1 cellular context compared by ENCODE assay signal in genomic region chr20:34706022-34706875, GRCh38.
TF ChIP-seq lines count a peak whose summit lies in the region.

No MANE protein-coding gene starts in this region.

TF ChIP-seq in SK-N-SH, 30 proteins besides CTCF, POLR2A, EP300 and RAD21 (continued from another document):
- TF ChIP-seq, protein P1, sequence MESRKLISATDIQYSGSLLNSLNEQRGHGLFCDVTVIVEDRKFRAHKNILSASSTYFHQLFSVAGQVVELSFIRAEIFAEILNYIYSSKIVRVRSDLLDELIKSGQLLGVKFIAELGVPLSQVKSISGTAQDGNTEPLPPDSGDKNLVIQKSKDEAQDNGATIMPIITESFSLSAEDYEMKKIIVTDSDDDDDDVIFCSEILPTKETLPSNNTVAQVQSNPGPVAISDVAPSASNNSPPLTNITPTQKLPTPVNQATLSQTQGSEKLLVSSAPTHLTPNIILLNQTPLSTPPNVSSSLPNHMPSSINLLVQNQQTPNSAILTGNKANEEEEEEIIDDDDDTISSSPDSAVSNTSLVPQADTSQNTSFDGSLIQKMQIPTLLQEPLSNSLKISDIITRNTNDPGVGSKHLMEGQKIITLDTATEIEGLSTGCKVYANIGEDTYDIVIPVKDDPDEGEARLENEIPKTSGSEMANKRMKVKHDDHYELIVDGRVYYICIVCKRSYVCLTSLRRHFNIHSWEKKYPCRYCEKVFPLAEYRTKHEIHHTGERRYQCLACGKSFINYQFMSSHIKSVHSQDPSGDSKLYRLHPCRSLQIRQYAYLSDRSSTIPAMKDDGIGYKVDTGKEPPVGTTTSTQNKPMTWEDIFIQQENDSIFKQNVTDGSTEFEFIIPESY (IDR thresholded peaks at IDR 0.05; ENCODE audit: borderline replicate concordance, low read depth): no peak
- TF ChIP-seq SIN3A (IDR thresholded peaks at IDR 0.05; ENCODE audit: borderline replicate concordance, low read depth, low read length) (no peak), FOXJ3 (CRISPR knock-in tag; IDR thresholded peaks at IDR 0.05) (no peak)
